8 cellular contexts compared by ENCODE assay signal in genomic region chr5:10452768-10453331, GRCh38. TPM values are rescaled to one million over a fixed set of nuclear protein-coding genes. Genes with fewer than 3 reads are reported as not detected.
DNase-seq lines count a peak whose midpoint lies in the region; ATAC-seq and TF ChIP-seq lines count a peak whose summit lies in the region.

No MANE protein-coding gene starts in this region.

- DNase-seq in DMS153 treated with DMSO at 0.1 percent for 48 hours (lab: John Stamatoyannopoulos, UW; ENCODE audit: unreplicated experiment) (peak; percentile 81), HS-5 (ENCODE audit: low read depth) (peak; percentile 87), NCI-H748 (lab: John Stamatoyannopoulos, UW; ENCODE audit: unreplicated experiment) (peak; percentile 87), adrenal gland (peak in 3 of 7 donors; percentile 27 to 38 (median 28)), left ventricle myocardium inferior (no peak), retinal pigment epithelial cell (ENCODE audit: low read depth) (peak; percentile 48)
- DNase-seq in activated CD4-positive, alpha-beta T cell treated with anti-CD3 and anti-CD28 coated beads, Interleukin-2, amount 50 U/mL, for 4 hours = no peak

- no peaks in the 10 kb centered on the region for H3K9me3 ChIP-seq in adrenal gland (replicated peaks in 1 of 3)
- H3K9me3 ChIP-seq in left ventricle myocardium inferior (replicated peaks) = no peaks in the 10 kb centered on the region

- TF ChIP-seq CTCF in adrenal gland (IDR thresholded peaks at IDR 0.05) = peak; percentile 34 to 77 (median 74)
- TF ChIP-seq CTCF in left ventricle myocardium inferior (IDR thresholded peaks at IDR 0.05; ENCODE audit: borderline replicate concordance) = peak; percentile 82
- TF ChIP-seq CTCF in retinal pigment epithelial cell (conservative IDR thresholded peaks at IDR 0.05; ENCODE audit: low read depth, low read length) = peak; percentile 78

- WGBS in adrenal gland, 4 donors = 69 to 71% (median 69%) methylated on average over 6 to 10 of the region's 10 CpGs

- H3K4me3 ChIP-seq in adrenal gland (no peak overlapping the region), left ventricle myocardium inferior (no peak overlapping the region), retinal pigment epithelial cell (ENCODE audit: low read length) (no peak overlapping the region)

- H3K27me3 ChIP-seq in adrenal gland (no peaks in the 10 kb centered on the region), left ventricle myocardium inferior (ENCODE audit: low read depth) (no peaks in the 10 kb centered on the region)

- intact Hi-C loops in adrenal gland (cut with DNase I) (loop anchor here in 1 of 2 donors (2.0 kb wide), 1 partner anchor 178 kb away; no protein-coding TSS in a partner anchor), left ventricle myocardium inferior (cut with micrococcal nuclease) (loop anchor here (5.0 kb wide), 1 partner anchor 174 kb away; no protein-coding TSS in a partner anchor)

- H3K36me3 ChIP-seq in adrenal gland (replicated peaks in 1 of 2) = no peaks in the 10 kb centered on the region
- H3K36me3 ChIP-seq in left ventricle myocardium inferior = no peaks in the 10 kb centered on the region

- TF ChIP-seq POLR2A in adrenal gland (IDR thresholded peaks at IDR 0.05) = no peak

- no peak overlapping the region for H3K27ac ChIP-seq in adrenal gland
- no peak overlapping the region for H3K27ac ChIP-seq in left ventricle myocardium inferior (replicated peaks)

- no peaks in the 10 kb centered on the region for H3K4me1 ChIP-seq in adrenal gland (replicated peaks in 1 of 2)
- peaks cover 31% of the 10 kb centered on the region for H3K4me1 ChIP-seq in left ventricle myocardium inferior

- ATAC-seq in GM19438 (IDR thresholded peaks at IDR 0.05; ENCODE audit: low read depth, unreplicated experiment) = peak; percentile 88

RNA-seq across cellular contexts. Expression of gene ROPN1L, which starts 11.2 kb away (rescaled TPM):
- total RNA-seq in adrenal gland (1 to 10 TPM in 2 of 8 donors, under 1 TPM in 3, not detected in 3; 0.41 to 3.9 (median 0.49) TPM), left ventricle myocardium inferior (0.38 TPM)
- polyA plus RNA-seq in adrenal gland = under 1 TPM; 0.15 to 0.56 (median 0.24) TPM

Comparison
In these comparisons a context has a peak if more than half of its experiments do, and no peak if none do; other contexts are left out.
1. DNase-seq: peak in DMS153 treated with DMSO at 0.1 percent for 48 hours (single experiment), HS-5 (single experiment), NCI-H748 (single experiment) and retinal pigment epithelial cell (single experiment); none in left ventricle myocardium inferior (single experiment) and activated CD4-positive, alpha-beta T cell treated with anti-CD3 and anti-CD28 coated beads, Interleukin-2, amount 50 U/mL, for 4 hours (0 of 2).
2. Peak in every context shown above with its lines, with median percentiles within 50 percentile points of each other: CTCF ChIP-seq.